Comparison of ENCODE assay signal across 12 cellular contexts in the genomic region with DNA sequence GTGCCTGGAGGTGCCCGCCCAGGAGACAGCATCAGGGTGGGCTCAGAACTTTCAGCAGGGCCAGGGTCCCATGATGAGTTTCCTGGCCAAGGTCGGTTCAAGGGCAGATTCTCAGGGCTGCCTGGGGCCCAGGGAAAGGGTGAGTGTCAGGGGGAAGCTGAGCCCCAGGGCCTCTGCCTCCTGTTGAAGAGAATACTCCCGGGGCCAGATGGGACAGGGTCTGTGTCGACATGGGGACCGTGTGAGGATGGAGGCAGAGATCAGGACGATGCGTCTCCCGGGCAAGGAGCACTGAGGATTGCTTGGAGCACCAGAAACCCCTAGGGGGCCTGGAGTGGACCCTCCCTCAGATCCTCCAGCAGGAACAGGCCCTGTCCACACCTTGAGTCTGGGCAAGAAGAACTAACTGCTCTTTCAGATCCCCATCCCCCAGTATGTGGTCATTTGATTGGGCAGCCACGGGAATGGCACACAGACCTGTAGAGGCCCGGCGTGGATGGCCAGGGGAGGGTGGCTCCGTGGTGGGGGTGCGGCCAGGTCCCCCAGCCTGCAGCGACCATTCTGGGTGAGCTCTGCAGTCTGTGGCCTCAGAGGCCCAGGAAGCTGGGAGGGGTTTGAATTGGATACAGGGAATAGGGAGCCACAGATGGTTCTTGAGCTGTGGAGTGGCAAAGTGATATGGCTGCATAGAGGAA.
"Had no signal": no experiment of that assay in that cellular context is flagged by ENCODE, and none has a peak within 500 bp of the region (broad histone marks: within the 10 kb centered on the region; RNA-seq: fewer than 3 reads in every experiment).

No MANE protein-coding gene starts in this region.

- H3K9me3 Mint-ChIP-seq: effector memory CD8-positive, alpha-beta T cell had no signal

- ATAC-seq: effector memory CD8-positive, alpha-beta T cell; stimulated activated naive CD8-positive, alpha-beta T cell treated with anti-CD3 and anti-CD28 coated beads, Interleukin-15, Interleukin-2, amounts not matched to agents 100 U/mL and 50 U/mL, for 24 hours had no signal

- H3K27ac Mint-ChIP-seq: dendritic cell treated with granulocyte-macrophage colony-stimulating factor and Interleukin-4, amounts not matched to agents 40 ng/mL and 50 ng/mL, for 4 days; effector memory CD8-positive, alpha-beta T cell had no signal

- DNase-seq: activated CD4-positive, alpha-beta T cell treated with anti-CD3 and anti-CD28 coated beads, Interleukin-2, amount 50 U/mL, for 1 hour; activated naive CD4-positive, alpha-beta T cell treated with Interleukin-2 at 50 U/mL for 16 hours; anterior cingulate cortex; brain microvascular endothelial cell; effector memory CD8-positive, alpha-beta T cell; foreskin melanocyte; stimulated activated naive CD8-positive, alpha-beta T cell treated with anti-CD3 and anti-CD28 coated beads, Interleukin-15, Interleukin-2, amounts not matched to agents 100 U/mL and 50 U/mL, for 24 hours; T-helper 9 cell had no signal

- H3K9me3 ChIP-seq: suprapubic skin, upper lobe of left lung had no signal

- H3K27me3 ChIP-seq: brain microvascular endothelial cell, suprapubic skin, upper lobe of left lung had no signal

- H3K4me3 ChIP-seq: skin epidermis, suprapubic skin, upper lobe of left lung had no signal

- H3K27me3 Mint-ChIP-seq: dendritic cell treated with granulocyte-macrophage colony-stimulating factor and Interleukin-4, amounts not matched to agents 40 ng/mL and 50 ng/mL, for 4 days; effector memory CD8-positive, alpha-beta T cell had no signal

- H3K4me3 Mint-ChIP-seq: dendritic cell treated with granulocyte-macrophage colony-stimulating factor and Interleukin-4, amounts not matched to agents 40 ng/mL and 50 ng/mL, for 4 days; effector memory CD8-positive, alpha-beta T cell had no signal

- H3K27ac ChIP-seq: brain microvascular endothelial cell, skin epidermis, suprapubic skin, upper lobe of left lung had no signal

- H3K4me1 ChIP-seq: suprapubic skin, upper lobe of left lung had no signal
